ENCODE assay signal across 8 cellular contexts in genomic region chr1:36450270-36450918, GRCh38. TPM values are rescaled to one million over a fixed set of nuclear protein-coding genes. Genes with fewer than 3 reads are reported as not detected.
DNase-seq lines count a peak whose midpoint lies in the region; ATAC-seq and TF ChIP-seq lines count a peak whose summit lies in the region.

Gene OSCP1 (minus strand): TSS chr1:36450451. CDS start chr1:36450369, 82 bp downstream.

- H3K4me3 ChIP-seq in GM06990 (replicated peaks; ENCODE audit: low read depth, low read length) = peak within 1 kb of the TSS; percentile 79
- H3K4me3 ChIP-seq in SU-DHL-6 (ENCODE audit: insufficient read depth, low read length, poor library complexity, severe bottlenecking) = peak within 1 kb of the TSS; percentile 53
- H3K4me3 ChIP-seq in adipocyte (ENCODE audit: low read length) = peak within 1 kb of the TSS; percentile 91
- peak within 1 kb of the TSS; percentile 62 for H3K4me3 ChIP-seq in ovary
- peak within 1 kb of the TSS; percentile 42 to 80 (median 51) for H3K4me3 ChIP-seq in thyroid gland (replicated peaks in 1 of 3)

- TF ChIP-seq POLR2A in ovary (IDR thresholded peaks at IDR 0.05) (peak; percentile 98), thyroid gland (IDR thresholded peaks at IDR 0.05) (peak; percentile 74 to 92)

- H3K36me3 ChIP-seq in GM06990 (ENCODE audit: control insufficient read depth, insufficient read depth, low read length) (peaks cover 7% of the 10 kb centered on the region), SU-DHL-6 (ENCODE audit: low read length) (0 out of 2 replicates have a peak, but pooled peaks cover 4% of the 10 kb centered on the region), adipocyte (ENCODE audit: control insufficient read depth, insufficient read depth, low read length, severe bottlenecking) (peaks cover 12% of the 10 kb centered on the region), ovary (no peaks in the 10 kb centered on the region), thyroid gland (peaks cover 3 to 8% of the 10 kb centered on the region in 2 donors)

- no peaks in the 10 kb centered on the region for H3K9me2 ChIP-seq in SU-DHL-6 (replicated peaks; ENCODE audit: insufficient read depth, low read length)

- ATAC-seq in HG02571 (IDR thresholded peaks at IDR 0.05; ENCODE audit: unreplicated experiment) (peak; percentile 97), Right ventricle myocardium superior (ENCODE audit: poor library complexity) (peak; percentile 99)

- intact Hi-C loops in Right ventricle myocardium superior (cut with DNase I) (no loop called here), ovary (cut with DNase I) (no loop called here), thyroid gland (cut with DNase I) (no loop called here)

- no peaks in the 10 kb centered on the region for H3F3A ChIP-seq in SU-DHL-6 (ENCODE audit: insufficient read depth)

- H3K27me3 ChIP-seq in GM06990 (replicated peaks; ENCODE audit: control insufficient read depth, insufficient read depth, low read length) (no peaks in the 10 kb centered on the region), SU-DHL-6 (ENCODE audit: low read length) (no peaks in the 10 kb centered on the region), adipocyte (replicated peaks; ENCODE audit: control insufficient read depth, insufficient read depth, low read length) (no peaks in the 10 kb centered on the region), ovary (no peaks in the 10 kb centered on the region), thyroid gland (no peaks in the 10 kb centered on the region)

- 0 to 1% (median 1%) methylated on average over 48 of the region's 48 CpGs for WGBS in ovary, 3 donors
- WGBS in thyroid gland, 2 donors = 1 to 2% methylated on average over 28 to 39 of the region's 48 CpGs

- TF ChIP-seq CTCF in GM06990 (IDR thresholded peaks at IDR 0.05; ENCODE audit: insufficient read depth, low read length, poor library complexity, severe bottlenecking) (no peak), SU-DHL-6 (IDR thresholded peaks at IDR 0.05; ENCODE audit: insufficient read depth, low read length, poor library complexity, severe bottlenecking) (no peak), ovary (IDR thresholded peaks at IDR 0.05) (no peak), thyroid gland (IDR thresholded peaks at IDR 0.05) (no peak)

- H2AFZ ChIP-seq in SU-DHL-6 (ENCODE audit: low read depth, low read length, severe bottlenecking) = peak within 1 kb of the TSS; percentile 76

- H3K9me3 ChIP-seq in SU-DHL-6 (ENCODE audit: insufficient read depth, low read length) (no peaks in the 10 kb centered on the region), adipocyte (ENCODE audit: control insufficient read depth, low read length) (no peaks in the 10 kb centered on the region), ovary (no peaks in the 10 kb centered on the region), thyroid gland (no peaks in the 10 kb centered on the region)

- no peak for TF ChIP-seq EP300 in ovary (IDR thresholded peaks at IDR 0.05)

- 0 out of 2 replicates have a peak within 1 kb of the TSS, but pooled peaks have one; percentile 3 for H3K27ac ChIP-seq in SU-DHL-6 (ENCODE audit: low read depth, low read length)
- peak within 1 kb of the TSS; percentile 83 to 97 for H3K27ac ChIP-seq in ovary
- H3K27ac ChIP-seq in thyroid gland = peak within 1 kb of the TSS; percentile 96 to 98 (median 97)

- no peaks in the 10 kb centered on the region for H4K20me1 ChIP-seq in SU-DHL-6 (ENCODE audit: low read depth, low read length)

- DNase-seq in GM06990 (ENCODE audit: extremely low read depth, insufficient read length) (peak; percentile 93), NCI-H1092 (lab: John Stamatoyannopoulos, UW) (peak; percentile 95), adipocyte (ENCODE audit: low read depth) (peak; percentile 98), Right ventricle myocardium superior (peak; percentile 98), ovary (peak; percentile 95 to 98 (median 97)), thyroid gland (peak; percentile 96)

- H3K9ac ChIP-seq in SU-DHL-6 (ENCODE audit: low read length) (peak within 1 kb of the TSS; percentile 61), adipocyte (ENCODE audit: low read length) (peak within 1 kb of the TSS; percentile 94)

- peak within 1 kb of the TSS; percentile 85 for H3K4me2 ChIP-seq in SU-DHL-6 (ENCODE audit: low read depth, low read length, poor library complexity, severe bottlenecking)

- H3K79me2 ChIP-seq in SU-DHL-6 (ENCODE audit: insufficient read depth, low read length) = no peaks in the 10 kb centered on the region

- H3K4me1 ChIP-seq in adipocyte (ENCODE audit: control insufficient read depth, insufficient read depth, low read length) (peaks cover 15% of the 10 kb centered on the region), ovary (ENCODE audit: insufficient read depth) (no peaks in the 10 kb centered on the region), thyroid gland (peaks cover 13 to 17% of the 10 kb centered on the region in 2 donors)

RNA-seq across cellular contexts. Expression of gene OSCP1, which starts in this region (rescaled TPM):
- 7.4 TPM for total RNA-seq in Right ventricle myocardium superior
- 10 to 100 TPM in 6 of 7 donors, 1 to 10 TPM in 1; 9.1 to 27.7 (median 12.2) TPM for total RNA-seq in ovary
- polyA plus RNA-seq in ovary = 10 to 100 TPM in 1 of 2 donors, 1 to 10 TPM in 1; 9.6 to 16.1 TPM
- total RNA-seq in thyroid gland = 10 to 100 TPM; 15.2 to 31.9 (median 19.5) TPM

Comparison
In these comparisons a context has a peak if more than half of its experiments do, and no peak if none do; other contexts are left out.
1. Peak in every context shown above with its lines: DNase-seq, ATAC-seq, H3K4me3 ChIP-seq and H3K27ac ChIP-seq.
2. H3K27ac ChIP-seq: peak in every context shown above with its lines; median percentile 97 in thyroid gland; 90 in ovary; 3 in SU-DHL-6.